Comparison of ENCODE assay signal across 9 cellular contexts in genomic region chr9:4663956-4664355, GRCh38. TPM values are rescaled to one million over a fixed set of nuclear protein-coding genes. Genes with fewer than 3 reads are reported as not detected.
DNase-seq lines count a peak whose midpoint lies in the region; ATAC-seq and TF ChIP-seq lines count a peak whose summit lies in the region.
"Had no signal": no experiment of that assay in that cellular context is flagged by ENCODE, and none has a peak within 500 bp of the region (broad histone marks: within the 10 kb centered on the region; RNA-seq: fewer than 3 reads in every experiment).

No MANE protein-coding gene starts in this region.

- H3K9me2 ChIP-seq in OCI-LY1 (ENCODE audit: low read depth, low read length), result no peaks in the 10 kb centered on the region

- H3K27ac ChIP-seq in OCI-LY1 (ENCODE audit: low read depth, low read length, poor library complexity, severe bottlenecking), result no peak overlapping the region
- no peak overlapping the region for H3K27ac ChIP-seq in osteoblast (ENCODE audit: low read depth, low read length)
- H3K27ac ChIP-seq: neutrophil had no signal

- TF ChIP-seq CTCF in GM12865 (IDR thresholded peaks at IDR 0.05; ENCODE audit: insufficient read depth, low read depth, low read length, missing control alignments) (no peak), OCI-LY1 (IDR thresholded peaks at IDR 0.05; ENCODE audit: low read length) (no peak), osteoblast (IDR thresholded peaks at IDR 0.05; ENCODE audit: extremely low read depth, low read depth, low read length) (no peak)

- H3K36me3 ChIP-seq in OCI-LY1 (ENCODE audit: insufficient read depth, low read length), result no peaks in the 10 kb centered on the region
- H3K36me3 ChIP-seq in endocrine pancreas (ENCODE audit: control insufficient read depth, insufficient read depth, low read length), result no peaks in the 10 kb centered on the region
- H3K36me3 ChIP-seq in osteoblast (ENCODE audit: insufficient read depth, low read length), result no peaks in the 10 kb centered on the region
- H3K36me3 ChIP-seq: neutrophil had no signal

- H3K4me2 ChIP-seq in OCI-LY1 (ENCODE audit: low read length), result peak overlapping the region; percentile 72; the same call in 1 of the 2 replicates
- peak overlapping the region; percentile 97 for H3K4me2 ChIP-seq in osteoblast (ENCODE audit: insufficient read depth, low read length)

- H3K79me2 ChIP-seq in OCI-LY1 (ENCODE audit: insufficient read depth, low read length) (no peaks in the 10 kb centered on the region), osteoblast (ENCODE audit: insufficient read depth, low read length) (peaks cover 6% of the 10 kb centered on the region)

- H3K9ac ChIP-seq in OCI-LY1 (ENCODE audit: low read length) (no peak overlapping the region), endocrine pancreas (ENCODE audit: control insufficient read depth, insufficient read depth, low read length) (peak overlapping the region; percentile 62)

- H3K4me1 ChIP-seq in OCI-LY1 (ENCODE audit: insufficient read depth, low read length, severe bottlenecking) (peaks cover 53% of the 10 kb centered on the region), endocrine pancreas (ENCODE audit: control insufficient read depth, insufficient read depth, low read length) (peaks cover 33% of the 10 kb centered on the region), osteoblast (ENCODE audit: insufficient read depth, low read length) (peaks cover 42% of the 10 kb centered on the region)

- H3F3A ChIP-seq in OCI-LY1 (ENCODE audit: insufficient read depth, low read length), result no peaks in the 10 kb centered on the region

- H3K9me3 ChIP-seq in OCI-LY1 (ENCODE audit: low read length) (no peaks in the 10 kb centered on the region), endocrine pancreas (ENCODE audit: control insufficient read depth, low read length) (no peaks in the 10 kb centered on the region), osteoblast (ENCODE audit: low read depth, low read length) (no peaks in the 10 kb centered on the region)
- H3K9me3 ChIP-seq: neutrophil had no signal

- H3K4me3 ChIP-seq in GM12865 (ENCODE audit: low read depth, low read length) (peak overlapping the region; percentile 91; the same call in 1 of the 2 replicates), OCI-LY1 (ENCODE audit: low read depth, low read length, poor library complexity, severe bottlenecking) (peak overlapping the region; percentile 16), endocrine pancreas (ENCODE audit: control insufficient read depth, insufficient read depth, low read length) (peak overlapping the region; percentile 92), osteoblast (ENCODE audit: insufficient read depth, low read length) (no peak overlapping the region)

- DNase-seq in GM12865 (ENCODE audit: low read depth), result no peak
- no peak for DNase-seq in osteoblast (ENCODE audit: insufficient read length, low spot score, missing footprints)
- DNase-seq in activated CD4-positive, CD25-positive, alpha-beta regulatory T cell (lab: John Stamatoyannopoulos, UW), result no peak

- H3K27me3 ChIP-seq in OCI-LY1 (ENCODE audit: insufficient read depth, low read length), result no peaks in the 10 kb centered on the region
- no peaks in the 10 kb centered on the region for H3K27me3 ChIP-seq in endocrine pancreas (ENCODE audit: control insufficient read depth, insufficient read depth, low read length)
- no peaks in the 10 kb centered on the region for H3K27me3 ChIP-seq in osteoblast (ENCODE audit: insufficient read depth, low read length)

- ATAC-seq in GM21360 (IDR thresholded peaks at IDR 0.05; ENCODE audit: unreplicated experiment), result no peak
- no peak for ATAC-seq in GM18873 (IDR thresholded peaks at IDR 0.05; ENCODE audit: low FRiP score, unreplicated experiment)
- ATAC-seq in HG02973 (IDR thresholded peaks at IDR 0.05; ENCODE audit: unreplicated experiment), result no peak

- H4K20me1 ChIP-seq in OCI-LY1 (ENCODE audit: insufficient read depth, low read length) (no peaks in the 10 kb centered on the region), osteoblast (ENCODE audit: insufficient read depth, low read length) (no peaks in the 10 kb centered on the region)

- H2AFZ ChIP-seq in OCI-LY1 (ENCODE audit: low read length) (no peak overlapping the region), osteoblast (ENCODE audit: low read length) (no peak overlapping the region)

RNA-seq across cellular contexts. Expression of gene PLPP6, which starts 1.9 kb away (rescaled TPM):
- total RNA-seq in osteoblast, result 7.2 and 8.3 TPM in 2 replicates

RNA-seq across cellular contexts. Expression of gene SPATA6L, which starts 2.3 kb away (rescaled TPM):
- 0.72 and 1.2 TPM in 2 replicates for total RNA-seq in osteoblast

RNA-seq across cellular contexts. Expression of gene CDC37L1, which starts 15.4 kb away (rescaled TPM):
- 29.3 and 35.1 TPM in 2 replicates for total RNA-seq in osteoblast
